In genomic region chr21:31804008-31804394, GRCh38 we compare ENCODE assay signal across 1 cellular context.
TF ChIP-seq lines count a peak whose summit lies in the region.

No MANE protein-coding gene starts in this region.

TF ChIP-seq in SK-N-SH treated with all-trans-retinoic acid at 6 μM for 48 hours, 23 proteins besides CTCF, POLR2A, EP300 and RAD21 (continued from another document):
- TF ChIP-seq POU6F1 (CRISPR knock-in tag; IDR thresholded peaks at IDR 0.05; ENCODE audit: borderline replicate concordance, low read depth) (no peak), ZC3H10 (CRISPR knock-in tag; IDR thresholded peaks at IDR 0.05) (no peak), CREB5 (CRISPR knock-in tag; IDR thresholded peaks at IDR 0.05; ENCODE audit: low read depth) (no peak), CSRNP3 (CRISPR knock-in tag; IDR thresholded peaks at IDR 0.05) (no peak), ARNTL (CRISPR knock-in tag; IDR thresholded peaks at IDR 0.05; ENCODE audit: borderline replicate concordance, low read depth) (no peak), ZNF70 (CRISPR knock-in tag; IDR thresholded peaks at IDR 0.05) (no peak), TSHZ2 (CRISPR knock-in tag; IDR thresholded peaks at IDR 0.05) (no peak), BACH2 (CRISPR knock-in tag; IDR thresholded peaks at IDR 0.05; ENCODE audit: borderline replicate concordance) (no peak), ZFP3 (CRISPR knock-in tag; IDR thresholded peaks at IDR 0.05) (no peak)
TF ChIP-seq in SK-N-SH treated with all-trans-retinoic acid at 6 μM for 48 hours: peak in this region for 0.
